2 cellular contexts compared by ENCODE assay signal in the genomic region with DNA sequence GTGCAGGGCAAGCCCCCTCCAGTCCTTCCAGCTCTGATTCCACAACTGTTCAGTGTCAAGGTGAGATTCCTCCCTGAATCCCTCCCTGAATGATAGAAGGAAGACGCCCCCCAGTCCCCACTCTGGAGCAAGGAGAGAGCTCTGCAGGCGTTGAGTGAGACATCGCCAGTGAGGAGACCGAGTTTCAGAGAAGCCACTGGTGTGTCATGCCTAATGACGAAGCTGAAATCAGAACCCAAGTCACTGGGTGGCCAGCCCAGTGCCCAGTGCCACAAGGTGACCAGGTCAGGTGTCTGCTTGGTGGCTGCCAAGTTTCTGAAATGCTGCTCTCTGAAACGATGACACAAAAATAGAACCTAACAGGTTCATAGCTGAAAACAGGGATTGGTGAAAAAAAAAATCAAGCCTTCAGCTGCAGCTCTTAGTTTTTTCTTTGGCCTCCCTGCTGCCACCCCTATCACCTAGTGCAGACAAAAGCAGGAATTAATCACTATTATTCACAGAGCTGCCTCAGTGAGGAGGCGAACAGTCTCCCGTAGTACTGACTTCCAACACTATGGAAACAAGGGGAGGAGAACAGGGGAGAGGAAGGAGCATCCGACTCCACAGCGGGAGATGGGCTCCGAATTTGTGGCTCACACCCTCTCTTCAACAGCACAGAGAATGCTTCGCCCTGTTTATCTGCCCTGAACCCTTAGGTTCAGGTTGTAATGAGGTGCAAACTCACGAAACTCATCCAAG.
TF ChIP-seq lines count a peak whose summit lies in the region.

No MANE protein-coding gene starts in this region.

TF ChIP-seq in neural cell, 6 proteins besides CTCF, POLR2A, EP300 and RAD21:
- TF ChIP-seq, protein P1, sequence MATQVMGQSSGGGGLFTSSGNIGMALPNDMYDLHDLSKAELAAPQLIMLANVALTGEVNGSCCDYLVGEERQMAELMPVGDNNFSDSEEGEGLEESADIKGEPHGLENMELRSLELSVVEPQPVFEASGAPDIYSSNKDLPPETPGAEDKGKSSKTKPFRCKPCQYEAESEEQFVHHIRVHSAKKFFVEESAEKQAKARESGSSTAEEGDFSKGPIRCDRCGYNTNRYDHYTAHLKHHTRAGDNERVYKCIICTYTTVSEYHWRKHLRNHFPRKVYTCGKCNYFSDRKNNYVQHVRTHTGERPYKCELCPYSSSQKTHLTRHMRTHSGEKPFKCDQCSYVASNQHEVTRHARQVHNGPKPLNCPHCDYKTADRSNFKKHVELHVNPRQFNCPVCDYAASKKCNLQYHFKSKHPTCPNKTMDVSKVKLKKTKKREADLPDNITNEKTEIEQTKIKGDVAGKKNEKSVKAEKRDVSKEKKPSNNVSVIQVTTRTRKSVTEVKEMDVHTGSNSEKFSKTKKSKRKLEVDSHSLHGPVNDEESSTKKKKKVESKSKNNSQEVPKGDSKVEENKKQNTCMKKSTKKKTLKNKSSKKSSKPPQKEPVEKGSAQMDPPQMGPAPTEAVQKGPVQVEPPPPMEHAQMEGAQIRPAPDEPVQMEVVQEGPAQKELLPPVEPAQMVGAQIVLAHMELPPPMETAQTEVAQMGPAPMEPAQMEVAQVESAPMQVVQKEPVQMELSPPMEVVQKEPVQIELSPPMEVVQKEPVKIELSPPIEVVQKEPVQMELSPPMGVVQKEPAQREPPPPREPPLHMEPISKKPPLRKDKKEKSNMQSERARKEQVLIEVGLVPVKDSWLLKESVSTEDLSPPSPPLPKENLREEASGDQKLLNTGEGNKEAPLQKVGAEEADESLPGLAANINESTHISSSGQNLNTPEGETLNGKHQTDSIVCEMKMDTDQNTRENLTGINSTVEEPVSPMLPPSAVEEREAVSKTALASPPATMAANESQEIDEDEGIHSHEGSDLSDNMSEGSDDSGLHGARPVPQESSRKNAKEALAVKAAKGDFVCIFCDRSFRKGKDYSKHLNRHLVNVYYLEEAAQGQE (IDR thresholded peaks at IDR 0.05; ENCODE audit: borderline replicate concordance): no peak
- TF ChIP-seq POLR2AphosphoS5 (IDR thresholded peaks at IDR 0.05): no peak
- no peak for TF ChIP-seq EZH2 (IDR thresholded peaks at IDR 0.05; ENCODE audit: borderline replicate concordance, insufficient read depth, low read length, poor library complexity, severe bottlenecking)
- no peak for TF ChIP-seq SMC3 (conservative IDR thresholded peaks at IDR 0.05; ENCODE audit: poor library complexity)
- no peak for TF ChIP-seq TAF1 (IDR thresholded peaks at IDR 0.05; ENCODE audit: low read depth)
- TF ChIP-seq MXI1 (conservative IDR thresholded peaks at IDR 0.05; ENCODE audit: poor library complexity, severe bottlenecking): no peak

TF ChIP-seq in WTC11, 78 proteins besides CTCF, POLR2A, EP300 and RAD21 (continued from another document):
- TF ChIP-seq, protein P2, sequence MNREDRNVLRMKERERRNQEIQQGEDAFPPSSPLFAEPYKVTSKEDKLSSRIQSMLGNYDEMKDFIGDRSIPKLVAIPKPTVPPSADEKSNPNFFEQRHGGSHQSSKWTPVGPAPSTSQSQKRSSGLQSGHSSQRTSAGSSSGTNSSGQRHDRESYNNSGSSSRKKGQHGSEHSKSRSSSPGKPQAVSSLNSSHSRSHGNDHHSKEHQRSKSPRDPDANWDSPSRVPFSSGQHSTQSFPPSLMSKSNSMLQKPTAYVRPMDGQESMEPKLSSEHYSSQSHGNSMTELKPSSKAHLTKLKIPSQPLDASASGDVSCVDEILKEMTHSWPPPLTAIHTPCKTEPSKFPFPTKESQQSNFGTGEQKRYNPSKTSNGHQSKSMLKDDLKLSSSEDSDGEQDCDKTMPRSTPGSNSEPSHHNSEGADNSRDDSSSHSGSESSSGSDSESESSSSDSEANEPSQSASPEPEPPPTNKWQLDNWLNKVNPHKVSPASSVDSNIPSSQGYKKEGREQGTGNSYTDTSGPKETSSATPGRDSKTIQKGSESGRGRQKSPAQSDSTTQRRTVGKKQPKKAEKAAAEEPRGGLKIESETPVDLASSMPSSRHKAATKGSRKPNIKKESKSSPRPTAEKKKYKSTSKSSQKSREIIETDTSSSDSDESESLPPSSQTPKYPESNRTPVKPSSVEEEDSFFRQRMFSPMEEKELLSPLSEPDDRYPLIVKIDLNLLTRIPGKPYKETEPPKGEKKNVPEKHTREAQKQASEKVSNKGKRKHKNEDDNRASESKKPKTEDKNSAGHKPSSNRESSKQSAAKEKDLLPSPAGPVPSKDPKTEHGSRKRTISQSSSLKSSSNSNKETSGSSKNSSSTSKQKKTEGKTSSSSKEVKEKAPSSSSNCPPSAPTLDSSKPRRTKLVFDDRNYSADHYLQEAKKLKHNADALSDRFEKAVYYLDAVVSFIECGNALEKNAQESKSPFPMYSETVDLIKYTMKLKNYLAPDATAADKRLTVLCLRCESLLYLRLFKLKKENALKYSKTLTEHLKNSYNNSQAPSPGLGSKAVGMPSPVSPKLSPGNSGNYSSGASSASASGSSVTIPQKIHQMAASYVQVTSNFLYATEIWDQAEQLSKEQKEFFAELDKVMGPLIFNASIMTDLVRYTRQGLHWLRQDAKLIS (CRISPR knock-in tag; IDR thresholded peaks at IDR 0.05; ENCODE audit: borderline replicate concordance): no peak
- TF ChIP-seq, protein P3, sequence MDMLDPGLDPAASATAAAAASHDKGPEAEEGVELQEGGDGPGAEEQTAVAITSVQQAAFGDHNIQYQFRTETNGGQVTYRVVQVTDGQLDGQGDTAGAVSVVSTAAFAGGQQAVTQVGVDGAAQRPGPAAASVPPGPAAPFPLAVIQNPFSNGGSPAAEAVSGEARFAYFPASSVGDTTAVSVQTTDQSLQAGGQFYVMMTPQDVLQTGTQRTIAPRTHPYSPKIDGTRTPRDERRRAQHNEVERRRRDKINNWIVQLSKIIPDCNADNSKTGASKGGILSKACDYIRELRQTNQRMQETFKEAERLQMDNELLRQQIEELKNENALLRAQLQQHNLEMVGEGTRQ (CRISPR knock-in tag; IDR thresholded peaks at IDR 0.05): no peak
- TF ChIP-seq, protein P4, sequence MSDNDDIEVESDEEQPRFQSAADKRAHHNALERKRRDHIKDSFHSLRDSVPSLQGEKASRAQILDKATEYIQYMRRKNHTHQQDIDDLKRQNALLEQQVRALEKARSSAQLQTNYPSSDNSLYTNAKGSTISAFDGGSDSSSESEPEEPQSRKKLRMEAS (CRISPR knock-in tag; IDR thresholded peaks at IDR 0.05): no peak
- no peak for TF ChIP-seq FOXJ3 (CRISPR knock-in tag; IDR thresholded peaks at IDR 0.05; ENCODE audit: borderline replicate concordance)
- no peak for TF ChIP-seq NR3C1 (CRISPR knock-in tag; conservative IDR thresholded peaks at IDR 0.05; ENCODE audit: low read depth)
- no peak for TF ChIP-seq ZNF396 (CRISPR knock-in tag; IDR thresholded peaks at IDR 0.05; ENCODE audit: borderline replicate concordance)
- TF ChIP-seq, protein P5, sequence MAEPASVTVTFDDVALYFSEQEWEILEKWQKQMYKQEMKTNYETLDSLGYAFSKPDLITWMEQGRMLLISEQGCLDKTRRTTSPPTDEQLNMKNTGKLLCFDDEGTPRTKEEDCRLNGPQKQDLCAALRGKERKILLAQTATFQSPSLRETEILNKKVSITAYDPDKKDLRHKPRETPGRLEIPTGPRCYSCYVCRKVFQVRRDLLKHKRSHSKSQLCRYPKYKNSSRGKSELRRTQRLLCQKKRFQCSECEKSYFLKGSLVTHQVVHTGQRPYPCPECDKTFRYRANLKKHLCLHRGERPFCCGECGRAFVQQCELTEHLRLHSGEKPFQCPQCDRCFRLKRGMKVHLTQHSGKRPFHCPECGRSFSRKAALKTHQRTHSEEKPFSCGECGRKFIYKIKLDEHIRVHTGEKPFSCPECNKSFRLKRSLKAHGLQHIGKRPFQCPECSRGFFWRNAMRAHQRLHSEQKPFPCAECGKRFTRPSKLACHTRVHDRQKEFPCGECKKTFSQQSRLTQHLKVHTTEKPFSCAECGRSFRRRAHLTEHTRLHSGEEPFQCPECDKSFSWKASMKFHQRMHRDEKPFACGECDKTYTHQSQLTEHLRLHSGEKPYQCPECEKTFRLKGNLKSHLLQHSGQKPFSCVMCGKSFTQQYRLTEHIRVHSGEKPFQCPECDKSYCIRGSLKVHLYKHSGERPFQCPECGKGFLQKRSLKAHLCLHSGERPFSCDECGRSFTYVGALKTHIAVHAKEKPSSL (CRISPR knock-in tag; conservative IDR thresholded peaks at IDR 0.05): no peak
- TF ChIP-seq ETV6 (CRISPR knock-in tag; IDR thresholded peaks at IDR 0.05): no peak
- TF ChIP-seq, protein P6, sequence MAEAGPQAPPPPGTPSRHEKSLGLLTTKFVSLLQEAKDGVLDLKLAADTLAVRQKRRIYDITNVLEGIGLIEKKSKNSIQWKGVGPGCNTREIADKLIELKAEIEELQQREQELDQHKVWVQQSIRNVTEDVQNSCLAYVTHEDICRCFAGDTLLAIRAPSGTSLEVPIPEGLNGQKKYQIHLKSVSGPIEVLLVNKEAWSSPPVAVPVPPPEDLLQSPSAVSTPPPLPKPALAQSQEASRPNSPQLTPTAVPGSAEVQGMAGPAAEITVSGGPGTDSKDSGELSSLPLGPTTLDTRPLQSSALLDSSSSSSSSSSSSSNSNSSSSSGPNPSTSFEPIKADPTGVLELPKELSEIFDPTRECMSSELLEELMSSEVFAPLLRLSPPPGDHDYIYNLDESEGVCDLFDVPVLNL (CRISPR knock-in tag; IDR thresholded peaks at IDR 0.05; ENCODE audit: borderline replicate concordance, low read depth): no peak
- TF ChIP-seq, protein P7, sequence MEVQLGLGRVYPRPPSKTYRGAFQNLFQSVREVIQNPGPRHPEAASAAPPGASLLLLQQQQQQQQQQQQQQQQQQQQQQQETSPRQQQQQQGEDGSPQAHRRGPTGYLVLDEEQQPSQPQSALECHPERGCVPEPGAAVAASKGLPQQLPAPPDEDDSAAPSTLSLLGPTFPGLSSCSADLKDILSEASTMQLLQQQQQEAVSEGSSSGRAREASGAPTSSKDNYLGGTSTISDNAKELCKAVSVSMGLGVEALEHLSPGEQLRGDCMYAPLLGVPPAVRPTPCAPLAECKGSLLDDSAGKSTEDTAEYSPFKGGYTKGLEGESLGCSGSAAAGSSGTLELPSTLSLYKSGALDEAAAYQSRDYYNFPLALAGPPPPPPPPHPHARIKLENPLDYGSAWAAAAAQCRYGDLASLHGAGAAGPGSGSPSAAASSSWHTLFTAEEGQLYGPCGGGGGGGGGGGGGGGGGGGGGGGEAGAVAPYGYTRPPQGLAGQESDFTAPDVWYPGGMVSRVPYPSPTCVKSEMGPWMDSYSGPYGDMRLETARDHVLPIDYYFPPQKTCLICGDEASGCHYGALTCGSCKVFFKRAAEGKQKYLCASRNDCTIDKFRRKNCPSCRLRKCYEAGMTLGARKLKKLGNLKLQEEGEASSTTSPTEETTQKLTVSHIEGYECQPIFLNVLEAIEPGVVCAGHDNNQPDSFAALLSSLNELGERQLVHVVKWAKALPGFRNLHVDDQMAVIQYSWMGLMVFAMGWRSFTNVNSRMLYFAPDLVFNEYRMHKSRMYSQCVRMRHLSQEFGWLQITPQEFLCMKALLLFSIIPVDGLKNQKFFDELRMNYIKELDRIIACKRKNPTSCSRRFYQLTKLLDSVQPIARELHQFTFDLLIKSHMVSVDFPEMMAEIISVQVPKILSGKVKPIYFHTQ (CRISPR knock-in tag; IDR thresholded peaks at IDR 0.05): no peak
- TF ChIP-seq, protein P8, sequence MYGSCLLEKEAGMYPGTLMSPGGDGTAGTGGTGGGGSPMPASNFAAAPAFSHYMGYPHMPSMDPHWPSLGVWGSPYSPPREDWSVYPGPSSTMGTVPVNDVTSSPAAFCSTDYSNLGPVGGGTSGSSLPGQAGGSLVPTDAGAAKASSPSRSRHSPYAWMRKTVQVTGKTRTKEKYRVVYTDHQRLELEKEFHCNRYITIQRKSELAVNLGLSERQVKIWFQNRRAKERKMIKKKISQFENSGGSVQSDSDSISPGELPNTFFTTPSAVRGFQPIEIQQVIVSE (CRISPR knock-in tag; IDR thresholded peaks at IDR 0.05; ENCODE audit: borderline replicate concordance): no peak
- no peak for TF ChIP-seq ATF1 (CRISPR knock-in tag; IDR thresholded peaks at IDR 0.05)
- TF ChIP-seq, protein P9, sequence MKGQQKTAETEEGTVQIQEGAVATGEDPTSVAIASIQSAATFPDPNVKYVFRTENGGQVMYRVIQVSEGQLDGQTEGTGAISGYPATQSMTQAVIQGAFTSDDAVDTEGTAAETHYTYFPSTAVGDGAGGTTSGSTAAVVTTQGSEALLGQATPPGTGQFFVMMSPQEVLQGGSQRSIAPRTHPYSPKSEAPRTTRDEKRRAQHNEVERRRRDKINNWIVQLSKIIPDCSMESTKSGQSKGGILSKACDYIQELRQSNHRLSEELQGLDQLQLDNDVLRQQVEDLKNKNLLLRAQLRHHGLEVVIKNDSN (CRISPR knock-in tag; IDR thresholded peaks at IDR 0.05): no peak
- no peak for TF ChIP-seq JAZF1 (CRISPR knock-in tag; IDR thresholded peaks at IDR 0.05)
